Comparison of ENCODE assay signal across 9 cellular contexts in the genomic region with DNA sequence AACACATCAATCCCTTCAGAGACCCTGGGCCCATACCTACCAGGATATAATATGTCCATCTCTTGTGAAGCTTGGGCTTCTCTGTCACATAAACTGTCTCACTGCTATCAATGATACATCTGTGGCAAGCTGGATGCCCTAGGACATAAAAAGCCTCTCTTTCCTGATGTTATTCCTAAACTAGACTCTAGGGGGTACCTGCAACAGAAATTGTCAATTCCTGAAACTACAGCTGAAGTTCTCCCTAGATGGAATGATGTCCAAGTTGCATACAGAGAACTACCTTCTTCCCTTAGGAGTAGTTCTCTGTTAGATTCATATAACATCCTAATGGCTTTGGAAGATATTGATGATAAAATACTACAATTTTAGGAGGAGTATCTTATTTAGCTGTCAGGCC. TPM values are rescaled to one million over a fixed set of nuclear protein-coding genes. Genes with fewer than 3 reads are reported as not detected.
DNase-seq lines count a peak whose midpoint lies in the region; ATAC-seq and TF ChIP-seq lines count a peak whose summit lies in the region.
"Had no signal": no experiment of that assay in that cellular context is flagged by ENCODE, and none has a peak within 500 bp of the region (broad histone marks: within the 10 kb centered on the region; RNA-seq: fewer than 3 reads in every experiment).

No MANE protein-coding gene starts in this region.

- CTCF ChIA-PET in activated CD8-positive, alpha-beta memory T cell treated with anti-CD3 and anti-CD28 coated beads, Interleukin-2, amount 10 ng/mL, durations not matched to agents 7 days and 5 days (lab: Charles Lee), result no interaction called here

- DNase-seq in GM06990 (ENCODE audit: extremely low read depth, insufficient read length) (no peak), HS-27A (ENCODE audit: low read depth) (peak; percentile 2), WERI-Rb-1 (no peak), right lobe of liver (no peak), occipital lobe (lab: John Stamatoyannopoulos, UW) (no peak), ovary (no peak)
- DNase-seq in activated CD8-positive, alpha-beta memory T cell treated with anti-CD3 and anti-CD28 coated beads, Interleukin-2, amount 10 ng/mL, durations not matched to agents 7 days and 5 days, result no peak
- DNase-seq: cerebellar nuclear complex had no signal

- intact Hi-C loops in right lobe of liver (cut with DNase I), result no loop called here
- intact Hi-C loops in ovary (cut with DNase I), result no loop called here

- H3K4me1 Mint-ChIP-seq in activated CD8-positive, alpha-beta memory T cell treated with anti-CD3 and anti-CD28 coated beads, Interleukin-2, amount 10 ng/mL, durations not matched to agents 7 days and 5 days, result no peaks in the 10 kb centered on the region

- no peaks in the 10 kb centered on the region for H3K36me3 ChIP-seq in GM06990 (ENCODE audit: control insufficient read depth, insufficient read depth, low read length)
- no peaks in the 10 kb centered on the region for H3K36me3 ChIP-seq in WERI-Rb-1
- no peaks in the 10 kb centered on the region for H3K36me3 ChIP-seq in right lobe of liver
- no peaks in the 10 kb centered on the region for H3K36me3 ChIP-seq in ovary

- TF ChIP-seq CTCF in GM06990 (IDR thresholded peaks at IDR 0.05; ENCODE audit: insufficient read depth, low read length, poor library complexity, severe bottlenecking) (peak; percentile 40), WERI-Rb-1 (IDR thresholded peaks at IDR 0.05; ENCODE audit: low read depth, low read length) (peak; percentile 30; the same call in 1 of the 2 replicates), right lobe of liver (IDR thresholded peaks at IDR 0.05) (peak; percentile 40 to 62 (median 48)), ovary (IDR thresholded peaks at IDR 0.05) (no peak)

- no peaks in the 10 kb centered on the region for H3K9me3 ChIP-seq in WERI-Rb-1 (ENCODE audit: severe bottlenecking)
- H3K9me3 ChIP-seq in right lobe of liver, result no peaks in the 10 kb centered on the region
- no peaks in the 10 kb centered on the region for H3K9me3 ChIP-seq in ovary

- H3K27me3 ChIP-seq in GM06990 (replicated peaks; ENCODE audit: control insufficient read depth, insufficient read depth, low read length), result no peaks in the 10 kb centered on the region
- H3K27me3 ChIP-seq in WERI-Rb-1 (ENCODE audit: insufficient read depth, low read depth, severe bottlenecking), result no peaks in the 10 kb centered on the region
- H3K27me3 ChIP-seq in right lobe of liver, result no peaks in the 10 kb centered on the region
- H3K27me3 ChIP-seq in ovary, result no peaks in the 10 kb centered on the region

- H3K27ac ChIP-seq in WERI-Rb-1 (no peak overlapping the region), right lobe of liver (no peak overlapping the region), ovary (no peak overlapping the region)

- H3K4me3 Mint-ChIP-seq in activated CD8-positive, alpha-beta memory T cell treated with anti-CD3 and anti-CD28 coated beads, Interleukin-2, amount 10 ng/mL, durations not matched to agents 7 days and 5 days, result no peak overlapping the region

- H3K27me3 Mint-ChIP-seq in activated CD8-positive, alpha-beta memory T cell treated with anti-CD3 and anti-CD28 coated beads, Interleukin-2, amount 10 ng/mL, durations not matched to agents 7 days and 5 days, result no peaks in the 10 kb centered on the region

- H3K27ac Mint-ChIP-seq in activated CD8-positive, alpha-beta memory T cell treated with anti-CD3 and anti-CD28 coated beads, Interleukin-2, amount 10 ng/mL, durations not matched to agents 7 days and 5 days, result no peak overlapping the region

- ATAC-seq in right lobe of liver (peak; percentile 84 to 90 (median 86)), esophagus mucosa (no peak)
- ATAC-seq in activated CD8-positive, alpha-beta memory T cell treated with anti-CD3 and anti-CD28 coated beads, Interleukin-2, amount 10 ng/mL, durations not matched to agents 7 days and 5 days, result no peak

- H3K4me3 ChIP-seq in GM06990 (replicated peaks; ENCODE audit: low read depth, low read length) (no peak overlapping the region), WERI-Rb-1 (ENCODE audit: low read depth, low read length) (no peak overlapping the region), right lobe of liver (no peak overlapping the region), ovary (no peak overlapping the region)

- no peaks in the 10 kb centered on the region for H3K36me3 Mint-ChIP-seq in activated CD8-positive, alpha-beta memory T cell treated with anti-CD3 and anti-CD28 coated beads, Interleukin-2, amount 10 ng/mL, durations not matched to agents 7 days and 5 days

- no peaks in the 10 kb centered on the region for H3K4me1 ChIP-seq in right lobe of liver
- no peaks in the 10 kb centered on the region for H3K4me1 ChIP-seq in ovary (ENCODE audit: insufficient read depth)

- TF ChIP-seq POLR2A in right lobe of liver (IDR thresholded peaks at IDR 0.05) (no peak), ovary (IDR thresholded peaks at IDR 0.05) (no peak)

- no peak for TF ChIP-seq EP300 in ovary (IDR thresholded peaks at IDR 0.05)

- H3K9me3 Mint-ChIP-seq in activated CD8-positive, alpha-beta memory T cell treated with anti-CD3 and anti-CD28 coated beads, Interleukin-2, amount 10 ng/mL, durations not matched to agents 7 days and 5 days (ENCODE audit: low read depth), result no peaks in the 10 kb centered on the region

RNA-seq across cellular contexts. Expression of a gene that starts 35.8 kb away (rescaled TPM):
- total RNA-seq in right lobe of liver (under 1 TPM in 5 of 6 experiments, not detected in 1; 0.15 to 0.87 (median 0.49) TPM), occipital lobe (7.8 TPM), ovary (10 to 100 TPM in 1 of 7 donors, 1 to 10 TPM in 6; 1.3 to 13.3 (median 5.4) TPM), esophagus mucosa (1.6 TPM)
- total RNA-seq in activated CD8-positive, alpha-beta memory T cell treated with anti-CD3 and anti-CD28 coated beads, Interleukin-2, amount 10 ng/mL, durations not matched to agents 7 days and 5 days, result not detected
- 1 to 10 TPM; 1.5 to 7.2 TPM for polyA plus RNA-seq in ovary

Comparison
In these comparisons a context has a peak if more than half of its experiments do, and no peak if none do; other contexts are left out.
1. CTCF ChIP-seq: peak in GM06990 (single experiment), WERI-Rb-1 (single experiment) and right lobe of liver (4 of 4); none in ovary (0 of 3).
2. ATAC-seq: peak in right lobe of liver (4 of 4); none in activated CD8-positive, alpha-beta memory T cell treated with anti-CD3 and anti-CD28 coated beads, Interleukin-2, amount 10 ng/mL, durations not matched to agents 7 days and 5 days (single experiment) and esophagus mucosa (single experiment).